In the genomic region with DNA sequence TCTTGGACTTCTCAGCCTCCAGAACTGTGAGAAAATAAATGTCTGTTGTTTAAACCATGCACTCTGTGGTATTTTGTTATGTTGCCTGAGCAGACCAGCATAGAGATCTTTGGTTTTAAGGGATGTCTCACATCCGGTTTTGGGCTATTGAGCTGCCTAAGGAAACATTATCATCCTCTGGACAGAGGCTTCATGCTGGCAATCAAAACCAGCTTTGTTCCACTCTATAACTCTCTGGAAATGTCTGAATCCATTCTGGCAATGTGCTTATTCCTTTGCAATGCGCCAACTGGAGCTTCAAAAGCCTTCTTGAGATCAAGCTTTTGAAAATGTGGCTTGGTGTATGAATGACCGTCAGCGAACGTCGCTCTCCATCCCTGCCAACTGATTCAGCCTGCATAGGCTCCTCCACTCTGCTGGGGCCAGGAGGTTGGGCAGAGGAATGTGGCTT, we compare ENCODE assay signal across 15 cellular contexts.
"Had no signal": no experiment of that assay in that cellular context is flagged by ENCODE, and none has a peak within 500 bp of the region (broad histone marks: within the 10 kb centered on the region; RNA-seq: fewer than 3 reads in every experiment).

No MANE protein-coding gene starts in this region.

- ATAC-seq: left ventricle myocardium superior; psoas muscle; right lobe of liver; stimulated activated naive CD8-positive, alpha-beta T cell treated with anti-CD3 and anti-CD28 coated beads, Interleukin-15, Interleukin-2, amounts not matched to agents 100 U/mL and 50 U/mL, for 24 hours had no signal

- DNase-seq: activated CD4-positive, alpha-beta memory T cell treated with anti-CD3 and anti-CD28 coated beads for 36 hours; activated CD4-positive, alpha-beta T cell treated with anti-CD3 and anti-CD28 coated beads for 1 hour; activated gamma-delta T cell; activated naive CD8-positive, alpha-beta T cell treated with anti-CD3 and anti-CD28 coated beads, Interleukin-2, amount 10 ng/mL, durations not matched to agents 7 days and 5 days; activated T-cell treated with anti-CD3 and anti-CD28 coated beads, Interleukin-2, amount 50 U/mL, for 48 hours; anterior cingulate cortex; colonic mucosa; effector CD8-positive, alpha-beta T cell; left ventricle myocardium superior; nephron progenitor cell; psoas muscle; right lobe of liver; stimulated activated CD4-positive, alpha-beta T cell treated with anti-CD3 and anti-CD28 coated beads, Interleukin-12 subunit alpha, Interleukin-12 subunit beta, amount 100 ng/mL, for 4 hours; stimulated activated naive CD8-positive, alpha-beta T cell treated with anti-CD3 and anti-CD28 coated beads, Interleukin-15, Interleukin-2, amounts not matched to agents 100 U/mL and 50 U/mL, for 24 hours; testis had no signal
